ENCODE assay signal across 1 cellular context in genomic region chr7:28055161-28055544, GRCh38.
TF ChIP-seq lines count a peak whose summit lies in the region.

No MANE protein-coding gene starts in this region.

TF ChIP-seq in GM23338, 12 proteins besides CTCF, POLR2A, EP300 and RAD21 (continued from another document):
- no peak for TF ChIP-seq CREB1 (CRISPR knock-in tag; IDR thresholded peaks at IDR 0.05; ENCODE audit: low read depth)
- no peak for TF ChIP-seq EZH2phosphoT487 (IDR thresholded peaks at IDR 0.05; ENCODE audit: unreplicated experiment)
